In the genomic region with DNA sequence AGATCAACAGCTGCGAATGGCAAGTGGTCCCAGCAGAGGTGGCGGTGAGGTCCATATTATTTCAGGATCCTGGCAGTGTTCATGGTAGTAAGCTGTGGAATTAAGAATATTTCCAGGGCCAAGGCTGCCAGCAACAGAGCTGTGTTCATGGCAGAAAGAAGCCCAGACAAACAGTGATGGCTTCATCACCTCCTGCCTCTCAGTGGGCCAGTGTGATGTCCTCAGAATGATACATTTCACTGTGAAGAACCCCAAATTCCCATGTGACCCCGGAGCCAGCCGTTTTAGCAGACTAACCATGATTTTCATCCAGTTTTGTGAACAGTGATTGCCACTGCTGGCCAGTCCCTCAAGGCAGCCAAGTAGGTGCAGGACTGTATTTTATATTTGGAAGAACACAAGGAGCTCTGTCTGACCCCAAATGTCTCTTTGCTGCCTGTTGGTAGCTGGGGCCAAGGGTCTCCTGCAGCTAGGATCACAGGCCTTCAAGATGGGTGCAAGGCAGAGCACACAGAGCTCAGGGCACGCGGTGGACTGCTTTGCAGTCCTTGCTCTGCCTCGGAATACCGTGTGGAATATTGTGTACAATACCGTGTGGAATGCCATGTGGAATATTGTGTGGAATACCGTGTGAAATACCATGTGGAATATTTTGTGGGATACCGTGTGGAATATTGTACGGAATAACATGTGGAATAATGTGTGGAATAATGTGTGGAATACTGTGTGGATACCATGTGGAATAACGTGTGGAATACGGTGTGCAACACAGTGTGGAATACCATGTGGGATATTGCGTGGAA, we compare ENCODE assay signal across 11 cellular contexts.
DNase-seq lines count a peak whose midpoint lies in the region; ATAC-seq and TF ChIP-seq lines count a peak whose summit lies in the region.
"Had no signal": no experiment of that assay in that cellular context is flagged by ENCODE, and none has a peak within 500 bp of the region (broad histone marks: within the 10 kb centered on the region; RNA-seq: fewer than 3 reads in every experiment).

No MANE protein-coding gene starts in this region.

- peaks cover 31% of the 10 kb centered on the region for H3K9me3 ChIP-seq in endodermal cell (ENCODE audit: control insufficient read depth, low read length)
- H3K9me3 ChIP-seq in aorta (ENCODE audit: control insufficient read depth, low read length): no peaks in the 10 kb centered on the region
- H3K9me3 ChIP-seq: transverse colon had no signal

- H3K27me3 ChIP-seq in endodermal cell (ENCODE audit: control insufficient read depth, insufficient read depth, low read length, poor library complexity, severe bottlenecking): no peaks in the 10 kb centered on the region
- no peaks in the 10 kb centered on the region for H3K27me3 ChIP-seq in aorta (ENCODE audit: control insufficient read depth in 1 of 2, insufficient read depth in 2 of 2, low read length in 1 of 2)
- H3K27me3 ChIP-seq: transverse colon had no signal

- WGBS in endodermal cell (ENCODE audit: insufficient coverage in 1 of 2, insufficient read length in 1 of 2), 2 experiments: 91 to 94% methylated on average over 14 to 15 of the region's 15 CpGs
- 65 to 69% methylated on average over 15 of the region's 15 CpGs for WGBS in aorta, 2 donors

- no peaks in the 10 kb centered on the region for H3K27me3 Mint-ChIP-seq in activated B cell treated with CpG ODN at 0.5 μM for 24 hours
- no peaks in the 10 kb centered on the region for H3K27me3 Mint-ChIP-seq in endodermal cell (ENCODE audit: insufficient read depth)

- H3K4me1 ChIP-seq in endodermal cell (ENCODE audit: control insufficient read depth, insufficient read depth, low read length) (no peaks in the 10 kb centered on the region), aorta (ENCODE audit: control insufficient read depth in 1 of 2, insufficient read depth in 2 of 2, low read length in 2 of 2) (peaks cover 0 to 9% of the 10 kb centered on the region in 2 donors)

- ATAC-seq in activated B cell treated with CpG ODN at 0.5 μM for 24 hours (ENCODE audit: low read depth): peak; percentile 56
- peak; percentile 21 for ATAC-seq in aorta (ENCODE audit: low FRiP score)
- ATAC-seq in HG03097 (IDR thresholded peaks at IDR 0.05; ENCODE audit: low FRiP score, unreplicated experiment): no peak
- ATAC-seq in HG02642 (IDR thresholded peaks at IDR 0.05; ENCODE audit: poor library complexity, unreplicated experiment): no peak
- no peak for ATAC-seq in GM18907 (IDR thresholded peaks at IDR 0.05; ENCODE audit: unreplicated experiment)
- ATAC-seq: heart right ventricle, Panc1 had no signal

- H3K36me3 ChIP-seq in endodermal cell (ENCODE audit: control insufficient read depth, insufficient read depth, low read length) (no peaks in the 10 kb centered on the region), aorta (ENCODE audit: control insufficient read depth in 1 of 2, insufficient read depth in 2 of 2, low read length in 1 of 2) (no peaks in the 10 kb centered on the region)
- H3K36me3 ChIP-seq: heart right ventricle, transverse colon had no signal

- H3K9me3 Mint-ChIP-seq in activated B cell treated with CpG ODN at 0.5 μM for 24 hours: peaks cover 8% of the 10 kb centered on the region
- H3K9me3 Mint-ChIP-seq in endodermal cell: peaks cover 36% of the 10 kb centered on the region

- H3K4me3 Mint-ChIP-seq in activated B cell treated with CpG ODN at 0.5 μM for 24 hours: peak overlapping the region; percentile 41
- H3K4me3 Mint-ChIP-seq in endodermal cell: no peak overlapping the region

- POLR2A ChIA-PET in activated B cell treated with CpG ODN at 0.5 μM for 24 hours (lab: Charles Lee): interaction anchor here (0.5 to 1.5 kb wide), 5 partner anchors 118 to 601 kb away, joined by 3 to 6 read pairs (median 3); no protein-coding TSS in a partner anchor

- H3K9ac ChIP-seq in endodermal cell (ENCODE audit: extremely low read depth, low read length, poor library complexity, severe bottlenecking): no peak overlapping the region

- intact Hi-C loops in activated B cell treated with CpG ODN at 0.5 μM for 24 hours (cut with micrococcal nuclease): loop anchor here (1.0 to 2.0 kb wide), 4 partner anchors 133 to 231 kb away; no protein-coding TSS in a partner anchor
- intact Hi-C loops in aorta (cut with DNase I): loop anchor here (10.0 kb wide), 2 partner anchors 131 to 201 kb away; a partner anchor contains a TSS

- no peak for TF ChIP-seq CTCF in activated B cell treated with CpG ODN at 0.5 μM for 24 hours (IDR thresholded peaks at IDR 0.05)
- TF ChIP-seq CTCF in endodermal cell (conservative IDR thresholded peaks at IDR 0.05): no peak

- H3K27ac ChIP-seq in endodermal cell (ENCODE audit: low read depth, low read length): no peak overlapping the region
- peak overlapping the region; percentile 53 to 96 for H3K27ac ChIP-seq in aorta (ENCODE audit: low read depth in 1 of 2, low read length in 2 of 2)
- H3K27ac ChIP-seq: heart right ventricle had no signal

- H3K4me1 Mint-ChIP-seq in activated B cell treated with CpG ODN at 0.5 μM for 24 hours (peaks cover 25% of the 10 kb centered on the region), endodermal cell (peaks cover 1% of the 10 kb centered on the region)

- H3K36me3 Mint-ChIP-seq in activated B cell treated with CpG ODN at 0.5 μM for 24 hours (ENCODE audit: low read depth) (peaks cover 2% of the 10 kb centered on the region), endodermal cell (ENCODE audit: low read depth) (no peaks in the 10 kb centered on the region)

- H3K27ac Mint-ChIP-seq in activated B cell treated with CpG ODN at 0.5 μM for 24 hours (peak overlapping the region; percentile 76), endodermal cell (no peak overlapping the region)

- peak; percentile 6 to 13 for DNase-seq in stimulated activated CD4-positive, alpha-beta T cell treated with anti-CD3 and anti-CD28 coated beads, Interleukin-2, amount 100 ng/mL, for 48 hours
- no peak for DNase-seq in stimulated activated CD4-positive, alpha-beta T cell treated with anti-CD3 and anti-CD28 coated beads, Interleukin-4, amount 100 ng/mL, for 24 hours
- no peak for DNase-seq in activated B cell treated with CpG ODN at 0.5 μM for 24 hours
- DNase-seq in endodermal cell: peak; percentile 14
- peak in 1 of 2 donors; percentile 59 for DNase-seq in aorta
- DNase-seq: heart right ventricle, transverse colon had no signal

- CTCF ChIA-PET in activated B cell treated with CpG ODN at 0.5 μM for 24 hours (lab: Charles Lee): interaction anchor here (1.0 to 2.4 kb wide), 5 partner anchors 165 to 231 kb away, joined by 3 to 12 read pairs (median 3); no protein-coding TSS in a partner anchor

- H3K4me3 ChIP-seq in endodermal cell (ENCODE audit: low read length): no peak overlapping the region
- H3K4me3 ChIP-seq in aorta (ENCODE audit: low read length in 2 of 2): no peak overlapping the region
- H3K4me3 ChIP-seq: heart right ventricle, transverse colon had no signal

Comparison
In these comparisons a context has a peak if more than half of its experiments do, and no peak if none do; other contexts are left out.
1. DNase-seq: peak in stimulated activated CD4-positive, alpha-beta T cell treated with anti-CD3 and anti-CD28 coated beads, Interleukin-2, amount 100 ng/mL, for 48 hours (2 of 2) and endodermal cell (single experiment); none in stimulated activated CD4-positive, alpha-beta T cell treated with anti-CD3 and anti-CD28 coated beads, Interleukin-4, amount 100 ng/mL, for 24 hours (single experiment) and activated B cell treated with CpG ODN at 0.5 μM for 24 hours (single experiment).
2. ATAC-seq: peak in activated B cell treated with CpG ODN at 0.5 μM for 24 hours (single experiment) and aorta (single experiment); none in HG03097 (single experiment), HG02642 (single experiment) and GM18907 (single experiment).